ENCODE assay signal across 3 cellular contexts in the genomic region with DNA sequence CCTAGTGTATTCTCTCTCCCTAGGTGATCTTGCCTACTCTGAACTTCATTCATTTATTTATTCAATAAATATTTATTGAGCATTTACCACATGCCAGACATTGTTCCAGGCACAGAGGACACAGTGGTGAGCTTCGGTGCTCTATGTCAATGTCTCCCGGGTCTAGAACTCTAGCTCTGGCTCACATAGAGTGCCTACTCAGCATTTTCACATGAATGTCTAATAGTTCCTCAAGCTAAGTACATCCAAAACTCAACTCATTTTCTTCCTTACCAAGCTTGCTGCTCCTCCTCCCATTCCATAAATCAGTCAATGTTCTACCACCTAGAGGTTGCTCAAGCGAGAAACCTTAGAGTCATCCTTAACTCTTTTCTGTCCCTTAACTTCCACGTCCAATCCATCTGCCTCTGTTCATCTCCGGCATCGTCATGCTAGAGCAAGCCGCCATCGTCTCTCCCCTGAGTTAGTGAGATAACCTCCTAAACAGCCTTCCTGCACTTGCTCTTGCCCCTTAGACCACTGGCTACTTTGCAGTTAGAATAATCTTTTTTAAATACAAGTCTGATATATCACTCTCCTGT.
A peak's percentile ranks its signal among the peaks of the same experiment; 100 is the strongest.
TF ChIP-seq lines count a peak whose summit lies in the region.

No MANE protein-coding gene starts in this region.

TF ChIP-seq in IMR-90, 13 proteins besides CTCF, POLR2A, EP300 and RAD21 (continued from another document):
- TF ChIP-seq MAFK (IDR thresholded peaks at IDR 0.05; ENCODE audit: low read depth, low read length) (peak; percentile 96), RFX5 (IDR thresholded peaks at IDR 0.05; ENCODE audit: low read depth, low read length) (no peak)

TF ChIP-seq in K562, 482 proteins besides CTCF, POLR2A, EP300 and RAD21 (continues in another document):
- TF ChIP-seq STAT5A (IDR thresholded peaks at IDR 0.05; ENCODE audit: borderline replicate concordance, low read length) (no peak), C11orf30 (IDR thresholded peaks at IDR 0.05; ENCODE audit: low read depth) (peak; percentile 97), STAG1 (CRISPR knock-in tag; IDR thresholded peaks at IDR 0.05; ENCODE audit: borderline replicate concordance) (no peak), HDAC3 (IDR thresholded peaks at IDR 0.05; ENCODE audit: borderline replicate concordance, partially characterized antibody) (no peak), MBD2 (IDR thresholded peaks at IDR 0.05; ENCODE audit: borderline replicate concordance, low read depth) (no peak), YBX1 (IDR thresholded peaks at IDR 0.05) (no peak), ZNF766 (CRISPR knock-in tag; conservative IDR thresholded peaks at IDR 0.05) (peak; percentile 64; the same call in 1 of the 2 replicates), POU5F1 (IDR thresholded peaks at IDR 0.05; ENCODE audit: borderline replicate concordance, low read depth, low read length, partially characterized antibody) (no peak), TFAM (CRISPR knock-in tag; conservative IDR thresholded peaks at IDR 0.05) (no peak), KLF16 (IDR thresholded peaks at IDR 0.05) (no peak), SMAD3 (CRISPR knock-in tag; conservative IDR thresholded peaks at IDR 0.05) (no peak), EWSR1 (IDR thresholded peaks at IDR 0.05; ENCODE audit: borderline replicate concordance, low read depth, partially characterized antibody) (no peak), ZNF785 (CRISPR knock-in tag; IDR thresholded peaks at IDR 0.05) (no peak), KAT2B (IDR thresholded peaks at IDR 0.05; ENCODE audit: low read depth, low read length) (no peak), NFYB (IDR thresholded peaks at IDR 0.05; ENCODE audit: extremely low read depth, insufficient read length) (no peak)
- TF ChIP-seq, protein P1, sequence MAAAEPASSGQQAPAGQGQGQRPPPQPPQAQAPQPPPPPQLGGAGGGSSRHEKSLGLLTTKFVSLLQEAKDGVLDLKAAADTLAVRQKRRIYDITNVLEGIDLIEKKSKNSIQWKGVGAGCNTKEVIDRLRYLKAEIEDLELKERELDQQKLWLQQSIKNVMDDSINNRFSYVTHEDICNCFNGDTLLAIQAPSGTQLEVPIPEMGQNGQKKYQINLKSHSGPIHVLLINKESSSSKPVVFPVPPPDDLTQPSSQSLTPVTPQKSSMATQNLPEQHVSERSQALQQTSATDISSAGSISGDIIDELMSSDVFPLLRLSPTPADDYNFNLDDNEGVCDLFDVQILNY (CRISPR knock-in tag; IDR thresholded peaks at IDR 0.05), result no peak
- TF ChIP-seq, protein P2, sequence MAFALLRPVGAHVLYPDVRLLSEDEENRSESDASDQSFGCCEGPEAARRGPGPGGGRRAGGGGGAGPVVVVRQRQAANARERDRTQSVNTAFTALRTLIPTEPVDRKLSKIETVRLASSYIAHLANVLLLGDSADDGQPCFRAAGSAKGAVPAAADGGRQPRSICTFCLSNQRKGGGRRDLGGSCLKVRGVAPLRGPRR (CRISPR knock-in tag; IDR thresholded peaks at IDR 0.05), result no peak
- TF ChIP-seq, protein P3, sequence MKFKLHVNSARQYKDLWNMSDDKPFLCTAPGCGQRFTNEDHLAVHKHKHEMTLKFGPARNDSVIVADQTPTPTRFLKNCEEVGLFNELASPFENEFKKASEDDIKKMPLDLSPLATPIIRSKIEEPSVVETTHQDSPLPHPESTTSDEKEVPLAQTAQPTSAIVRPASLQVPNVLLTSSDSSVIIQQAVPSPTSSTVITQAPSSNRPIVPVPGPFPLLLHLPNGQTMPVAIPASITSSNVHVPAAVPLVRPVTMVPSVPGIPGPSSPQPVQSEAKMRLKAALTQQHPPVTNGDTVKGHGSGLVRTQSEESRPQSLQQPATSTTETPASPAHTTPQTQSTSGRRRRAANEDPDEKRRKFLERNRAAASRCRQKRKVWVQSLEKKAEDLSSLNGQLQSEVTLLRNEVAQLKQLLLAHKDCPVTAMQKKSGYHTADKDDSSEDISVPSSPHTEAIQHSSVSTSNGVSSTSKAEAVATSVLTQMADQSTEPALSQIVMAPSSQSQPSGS (CRISPR knock-in tag; IDR thresholded peaks at IDR 0.05), result no peak
- TF ChIP-seq, protein P4, sequence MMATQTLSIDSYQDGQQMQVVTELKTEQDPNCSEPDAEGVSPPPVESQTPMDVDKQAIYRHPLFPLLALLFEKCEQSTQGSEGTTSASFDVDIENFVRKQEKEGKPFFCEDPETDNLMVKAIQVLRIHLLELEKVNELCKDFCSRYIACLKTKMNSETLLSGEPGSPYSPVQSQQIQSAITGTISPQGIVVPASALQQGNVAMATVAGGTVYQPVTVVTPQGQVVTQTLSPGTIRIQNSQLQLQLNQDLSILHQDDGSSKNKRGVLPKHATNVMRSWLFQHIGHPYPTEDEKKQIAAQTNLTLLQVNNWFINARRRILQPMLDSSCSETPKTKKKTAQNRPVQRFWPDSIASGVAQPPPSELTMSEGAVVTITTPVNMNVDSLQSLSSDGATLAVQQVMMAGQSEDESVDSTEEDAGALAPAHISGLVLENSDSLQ (IDR thresholded peaks at IDR 0.05), result peak; percentile 79
- TF ChIP-seq, protein P5, sequence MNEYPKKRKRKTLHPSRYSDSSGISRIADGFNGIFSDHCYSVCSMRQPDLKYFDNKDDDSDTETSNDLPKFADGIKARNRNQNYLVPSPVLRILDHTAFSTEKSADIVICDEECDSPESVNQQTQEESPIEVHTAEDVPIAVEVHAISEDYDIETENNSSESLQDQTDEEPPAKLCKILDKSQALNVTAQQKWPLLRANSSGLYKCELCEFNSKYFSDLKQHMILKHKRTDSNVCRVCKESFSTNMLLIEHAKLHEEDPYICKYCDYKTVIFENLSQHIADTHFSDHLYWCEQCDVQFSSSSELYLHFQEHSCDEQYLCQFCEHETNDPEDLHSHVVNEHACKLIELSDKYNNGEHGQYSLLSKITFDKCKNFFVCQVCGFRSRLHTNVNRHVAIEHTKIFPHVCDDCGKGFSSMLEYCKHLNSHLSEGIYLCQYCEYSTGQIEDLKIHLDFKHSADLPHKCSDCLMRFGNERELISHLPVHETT (CRISPR knock-in tag; conservative IDR thresholded peaks at IDR 0.05 in 1 of 2, IDR thresholded peaks at IDR 0.05 in 1 of 2), result no peak
- TF ChIP-seq, protein P6, sequence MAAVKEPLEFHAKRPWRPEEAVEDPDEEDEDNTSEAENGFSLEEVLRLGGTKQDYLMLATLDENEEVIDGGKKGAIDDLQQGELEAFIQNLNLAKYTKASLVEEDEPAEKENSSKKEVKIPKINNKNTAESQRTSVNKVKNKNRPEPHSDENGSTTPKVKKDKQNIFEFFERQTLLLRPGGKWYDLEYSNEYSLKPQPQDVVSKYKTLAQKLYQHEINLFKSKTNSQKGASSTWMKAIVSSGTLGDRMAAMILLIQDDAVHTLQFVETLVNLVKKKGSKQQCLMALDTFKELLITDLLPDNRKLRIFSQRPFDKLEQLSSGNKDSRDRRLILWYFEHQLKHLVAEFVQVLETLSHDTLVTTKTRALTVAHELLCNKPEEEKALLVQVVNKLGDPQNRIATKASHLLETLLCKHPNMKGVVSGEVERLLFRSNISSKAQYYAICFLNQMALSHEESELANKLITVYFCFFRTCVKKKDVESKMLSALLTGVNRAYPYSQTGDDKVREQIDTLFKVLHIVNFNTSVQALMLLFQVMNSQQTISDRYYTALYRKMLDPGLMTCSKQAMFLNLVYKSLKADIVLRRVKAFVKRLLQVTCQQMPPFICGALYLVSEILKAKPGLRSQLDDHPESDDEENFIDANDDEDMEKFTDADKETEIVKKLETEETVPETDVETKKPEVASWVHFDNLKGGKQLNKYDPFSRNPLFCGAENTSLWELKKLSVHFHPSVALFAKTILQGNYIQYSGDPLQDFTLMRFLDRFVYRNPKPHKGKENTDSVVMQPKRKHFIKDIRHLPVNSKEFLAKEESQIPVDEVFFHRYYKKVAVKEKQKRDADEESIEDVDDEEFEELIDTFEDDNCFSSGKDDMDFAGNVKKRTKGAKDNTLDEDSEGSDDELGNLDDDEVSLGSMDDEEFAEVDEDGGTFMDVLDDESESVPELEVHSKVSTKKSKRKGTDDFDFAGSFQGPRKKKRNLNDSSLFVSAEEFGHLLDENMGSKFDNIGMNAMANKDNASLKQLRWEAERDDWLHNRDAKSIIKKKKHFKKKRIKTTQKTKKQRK (IDR thresholded peaks at IDR 0.05; ENCODE audit: borderline replicate concordance, low read depth, low read length), result no peak

TF ChIP-seq in GM12891, 5 proteins besides CTCF, POLR2A, EP300 and RAD21 (continued from another document):
- no peak for TF ChIP-seq POU2F2 (IDR thresholded peaks at IDR 0.05; ENCODE audit: low read depth, low read length)
- no peak for TF ChIP-seq POLR2AphosphoS5 (IDR thresholded peaks at IDR 0.05; ENCODE audit: low read depth, low read length)
- no peak for TF ChIP-seq TAF1 (IDR thresholded peaks at IDR 0.05; ENCODE audit: low read depth, low read length)
- TF ChIP-seq PAX5 (IDR thresholded peaks at IDR 0.05; ENCODE audit: insufficient read depth, low read length, severe bottlenecking), result no peak
TF ChIP-seq in GM12891: peak in this region for 0.
